32 cellular contexts compared by ENCODE assay signal in the genomic region with DNA sequence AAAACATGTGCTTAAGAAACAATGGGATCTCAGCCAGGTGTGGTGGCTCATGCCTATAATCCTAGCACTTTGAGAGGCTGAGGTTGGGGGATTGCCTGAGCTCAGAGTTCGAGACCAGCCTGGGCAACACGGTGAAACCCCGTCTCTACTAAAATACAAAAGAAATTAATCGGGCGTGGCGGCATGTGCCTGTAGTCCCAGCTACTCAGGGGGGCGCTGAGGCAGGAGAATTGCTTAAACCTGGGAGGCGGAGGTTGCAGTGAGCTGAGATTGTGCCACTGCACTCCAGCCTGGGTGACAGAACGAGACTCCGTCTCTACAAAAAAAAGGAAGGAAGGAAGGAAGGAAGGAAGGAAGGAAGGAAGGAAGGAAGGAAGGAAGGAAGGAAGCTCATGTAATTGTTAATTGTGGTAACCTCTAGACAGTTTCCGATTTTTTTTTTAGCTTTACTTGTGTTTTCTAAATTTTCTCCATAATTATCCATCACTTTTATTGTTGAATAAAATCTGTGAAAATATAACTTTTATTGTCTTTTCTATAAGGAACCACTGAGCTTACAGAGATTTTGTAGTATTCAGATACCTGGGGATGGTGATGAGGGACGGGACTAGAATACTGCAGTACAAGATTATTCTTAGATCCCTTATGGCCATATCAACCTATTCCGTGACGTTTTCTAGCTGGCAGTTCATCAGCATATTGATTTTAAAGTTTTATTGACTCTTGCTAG.
"Had no signal": no experiment of that assay in that cellular context is flagged by ENCODE, and none has a peak within 500 bp of the region (broad histone marks: within the 10 kb centered on the region; RNA-seq: fewer than 3 reads in every experiment).

No MANE protein-coding gene starts in this region.

- H3K4me1 ChIP-seq: adrenal gland, ascending aorta, body of pancreas had no signal

- H3K27me3 ChIP-seq: adrenal gland, ascending aorta, body of pancreas, brain microvascular endothelial cell, cardiac muscle cell had no signal

- ATAC-seq: activated naive CD4-positive, alpha-beta T cell treated with anti-CD3 and anti-CD28 coated beads, Interleukin-2, amount 50 U/mL, for 72 hours; activated naive CD8-positive, alpha-beta T cell treated with anti-CD3 and anti-CD28 coated beads, Interleukin-2, amount 50 U/mL, for 24 hours; activated T-cell treated with anti-CD3 and anti-CD28 coated beads, Interleukin-2, amount 50 U/mL, for 4 hours; activated T-cell treated with anti-CD3 and anti-CD28 coated beads, Interleukin-2, amount 50 U/mL, for 72 hours; activated T-helper 17 cell treated with anti-CD3 and anti-CD28 coated beads, Interleukin-2, amount 50 U/mL, for 72 hours; body of pancreas had no signal

- DNase-seq: activated effector memory CD4-positive, alpha-beta T cell treated with anti-CD3 and anti-CD28 coated beads, Interleukin-2, amount 50 U/mL, for 16 hours; activated effector memory CD4-positive, alpha-beta T cell treated with Interleukin-2 at 50 U/mL for 16 hours; activated gamma-delta T cell; activated gamma-delta T cell treated with Interleukin-2 at 50 U/mL for 16 hours; activated naive CD4-positive, alpha-beta T cell; activated naive CD4-positive, alpha-beta T cell treated with anti-CD3 and anti-CD28 coated beads for 36 hours; activated naive CD4-positive, alpha-beta T cell treated with anti-CD3 and anti-CD28 coated beads, Interleukin-2, amount 10 ng/mL, durations not matched to agents 7 days and 5 days; activated naive CD4-positive, alpha-beta T cell treated with anti-CD3 and anti-CD28 coated beads, Interleukin-2, amount 50 U/mL, for 16 hours; activated naive CD4-positive, alpha-beta T cell treated with Interleukin-2 at 50 U/mL for 16 hours; activated naive CD8-positive, alpha-beta T cell treated with anti-CD3 and anti-CD28 coated beads for 36 hours; activated naive CD8-positive, alpha-beta T cell treated with anti-CD3 and anti-CD28 coated beads, Interleukin-2, amount 10 ng/mL, durations not matched to agents 7 days and 5 days; activated naive CD8-positive, alpha-beta T cell treated with anti-CD3 and anti-CD28 coated beads, Interleukin-2, amount 50 U/mL, for 24 hours; activated T-cell treated with anti-CD3 and anti-CD28 coated beads for 4 hours; activated T-cell treated with anti-CD3 and anti-CD28 coated beads, Interleukin-2, amount 50 U/mL, for 1 hour; activated T-cell treated with anti-CD3 and anti-CD28 coated beads, Interleukin-2, amount 50 U/mL, for 24 hours; activated T-cell treated with anti-CD3 and anti-CD28 coated beads, Interleukin-2, amount 50 U/mL, for 4 hours; activated T-cell treated with anti-CD3 and anti-CD28 coated beads, Interleukin-2, amount 50 U/mL, for 48 hours; activated T-cell treated with anti-CD3 and anti-CD28 coated beads, Interleukin-2, amount 50 U/mL, for 72 hours; adrenal gland; amniotic stem cell; amygdala; anterior cingulate cortex; aorta; body of pancreas; caudate nucleus; central memory CD4-positive, alpha-beta T cell; cerebellar nuclear complex had no signal

- H3K9me3 ChIP-seq: adrenal gland, body of pancreas had no signal

- H3K4me3 ChIP-seq: adrenal gland, ascending aorta, body of pancreas, cardiac muscle cell had no signal

- H3K36me3 ChIP-seq: adrenal gland, ascending aorta, brain microvascular endothelial cell, cardiac muscle cell had no signal

- H3K27ac ChIP-seq: adrenal gland, ascending aorta, body of pancreas, brain microvascular endothelial cell, cardiac muscle cell had no signal
